Comparison of ENCODE assay signal across 25 cellular contexts in the genomic region with DNA sequence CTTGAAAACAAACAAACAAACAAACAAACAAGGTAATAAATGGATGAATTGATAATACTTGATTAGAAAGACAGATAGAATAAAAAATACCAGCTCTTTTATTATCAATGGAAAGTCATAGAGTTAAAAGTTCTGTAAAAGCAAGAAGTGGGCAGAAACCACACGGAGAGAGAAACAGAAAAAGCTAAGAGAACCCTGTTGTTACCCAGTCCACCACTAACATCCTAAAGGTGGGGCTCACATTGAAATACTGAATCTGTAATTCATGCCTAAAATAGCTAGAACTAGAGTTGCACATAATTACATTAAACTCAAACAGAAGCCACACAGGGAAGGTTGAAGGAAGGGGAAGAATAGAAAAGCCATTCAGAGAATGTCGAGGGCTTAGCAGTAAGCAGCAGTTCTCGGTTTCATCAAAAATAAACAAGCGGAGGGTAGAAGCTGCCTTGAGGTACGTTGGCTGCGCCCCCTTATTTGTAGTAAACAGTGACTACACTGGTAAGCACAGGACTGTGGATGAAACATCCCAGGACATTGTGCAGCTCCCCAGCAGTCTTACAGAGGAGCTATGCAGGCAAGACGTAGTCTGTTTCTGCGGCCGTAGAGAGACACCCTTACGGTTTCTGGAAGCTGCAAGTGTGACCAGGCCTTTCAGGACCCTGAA.
"Had no signal": no experiment of that assay in that cellular context is flagged by ENCODE, and none has a peak within 500 bp of the region (broad histone marks: within the 10 kb centered on the region; RNA-seq: fewer than 3 reads in every experiment).

No MANE protein-coding gene starts in this region.

- DNase-seq: effector CD8-positive, alpha-beta T cell; endodermal cell; foreskin fibroblast; gastrocnemius medialis; head of caudate nucleus; left ventricle myocardium superior; mucosa of descending colon; naive B cell; nucleus accumbens; ovary; posterior cingulate gyrus; psoas muscle; right cardiac atrium; sigmoid colon; spleen; stimulated activated CD4-positive, alpha-beta T cell treated with anti-CD3 and anti-CD28 coated beads, Interleukin-4, amount 100 ng/mL, for 4 hours; upper lobe of right lung; uterus had no signal

- H3K4me3 ChIP-seq: gastrocnemius medialis, lung, mucosa of descending colon, ovary, psoas muscle, sigmoid colon, spleen, thoracic aorta, tibial nerve, upper lobe of right lung, uterus had no signal

- H3K27me3 ChIP-seq: gastrocnemius medialis, ovary, sigmoid colon, spleen, tibial nerve, upper lobe of right lung, uterus had no signal

- H3K36me3 ChIP-seq: gastrocnemius medialis, ovary, sigmoid colon, spleen, thoracic aorta, tibial nerve, upper lobe of right lung, uterus had no signal

- H3K4me1 ChIP-seq: gastrocnemius medialis, psoas muscle, spleen, tibial nerve, upper lobe of right lung, uterus had no signal

- H3K9me3 ChIP-seq: gastrocnemius medialis, mucosa of descending colon, ovary, psoas muscle, sigmoid colon, spleen, thoracic aorta, tibial nerve, upper lobe of right lung, uterus had no signal

- H3K27ac ChIP-seq: epithelial cell of prostate, gastrocnemius medialis, ovary, psoas muscle, sigmoid colon, spleen, thoracic aorta, tibial nerve, upper lobe of right lung, uterus had no signal

- ATAC-seq: esophagus mucosa; gastrocnemius medialis; left ventricle myocardium superior; mucosa of descending colon; natural killer cell treated with Interleukin-12 subunit alpha and Interleukin-12 subunit beta and Interleukin-15 and Interleukin-18, amount 100 ng/mL, for 72 hours; psoas muscle; right cardiac atrium; stimulated activated memory B cell treated with anti-CD40 and anti-IgM and Interleukin-4, amounts not matched to agents 10 μg/mL and 1 μg/mL and 100 μg/mL, for 72 hours; upper lobe of right lung had no signal
